In genomic region chr1:43359696-43360095, GRCh38 we compare ENCODE assay signal across 11 cellular contexts. TPM values are rescaled to one million over a fixed set of nuclear protein-coding genes. Genes with fewer than 3 reads are reported as not detected.
A peak's percentile ranks its signal among the peaks of the same experiment; 100 is the strongest.
DNase-seq lines count a peak whose midpoint lies in the region; ATAC-seq and TF ChIP-seq lines count a peak whose summit lies in the region.
"Had no signal": no experiment of that assay in that cellular context is flagged by ENCODE, and none has a peak within 500 bp of the region (broad histone marks: within the 10 kb centered on the region; RNA-seq: fewer than 3 reads in every experiment).

No MANE protein-coding gene starts in this region.

- DNase-seq in activated T-cell treated with anti-CD3 and anti-CD28 coated beads, Interleukin-2, amount 50 U/mL, for 72 hours = no peak
- DNase-seq in activated T-cell treated with anti-CD3 and anti-CD28 coated beads for 4 hours (no peak), SJSA1 (ENCODE audit: low read depth in 1 of 2, low spot score in 2 of 2) (no peak), fibroblast of the aortic adventitia (ENCODE audit: low read depth) (no peak), coronary artery (ENCODE audit: low spot score) (no peak)
- DNase-seq in stimulated activated naive CD8-positive, alpha-beta T cell treated with anti-CD3 and anti-CD28 coated beads, Interleukin-15, amount 100 ng/mL, for 72 hours = no peak
- DNase-seq in stimulated activated naive CD4-positive, alpha-beta T cell (lab: John Stamatoyannopoulos, UW) = no peak
- DNase-seq: SHP77 had no signal

- no peak for ATAC-seq in activated T-cell treated with anti-CD3 and anti-CD28 coated beads, Interleukin-2, amount 50 U/mL, for 72 hours (replicated peaks in 1 of 2)
- no peak for ATAC-seq in stimulated activated naive CD8-positive, alpha-beta T cell treated with anti-CD3 and anti-CD28 coated beads, Interleukin-15, amount 100 ng/mL, for 72 hours
- no peak for ATAC-seq in GM21576 (IDR thresholded peaks at IDR 0.05; ENCODE audit: unreplicated experiment)

- H3K4me1 Mint-ChIP-seq in activated T-cell treated with anti-CD3 and anti-CD28 coated beads, Interleukin-2, amount 50 U/mL, for 72 hours (ENCODE audit: low read depth) = peaks cover 51% of the 10 kb centered on the region
- H3K4me1 Mint-ChIP-seq in stimulated activated naive CD8-positive, alpha-beta T cell treated with anti-CD3 and anti-CD28 coated beads, Interleukin-15, amount 100 ng/mL, for 72 hours = peaks cover 63% of the 10 kb centered on the region

- peak overlapping the region; percentile 83 to 95 for H3K4me3 Mint-ChIP-seq in activated T-cell treated with anti-CD3 and anti-CD28 coated beads, Interleukin-2, amount 50 U/mL, for 72 hours
- peak overlapping the region; percentile 94 to 98 for H3K4me3 Mint-ChIP-seq in stimulated activated naive CD8-positive, alpha-beta T cell treated with anti-CD3 and anti-CD28 coated beads, Interleukin-15, amount 100 ng/mL, for 72 hours

- TF ChIP-seq CTCF in fibroblast of the aortic adventitia (IDR thresholded peaks at IDR 0.05; ENCODE audit: insufficient read depth, low read length) (no peak), coronary artery (IDR thresholded peaks at IDR 0.05) (no peak)

- H3K36me3 ChIP-seq in SJSA1 = peaks cover 62% of the 10 kb centered on the region

- no peaks in the 10 kb centered on the region for H3K9me3 ChIP-seq in SJSA1 (replicated peaks)

- H3K27ac ChIP-seq in SJSA1 (peak overlapping the region; percentile 34; the same call in 1 of the 2 replicates), coronary artery (no peak overlapping the region)

- H3K36me3 Mint-ChIP-seq in activated T-cell treated with anti-CD3 and anti-CD28 coated beads, Interleukin-2, amount 50 U/mL, for 72 hours (ENCODE audit: insufficient read depth in 2 of 2) = peaks cover 21 to 35% of the 10 kb centered on the region in 2 donors

- H3K4me3 ChIP-seq in SJSA1 (peak overlapping the region; percentile 54), fibroblast of the aortic adventitia (ENCODE audit: low read depth, low read length) (peak overlapping the region; percentile 71), coronary artery (no peak overlapping the region)

- peaks cover 49% of the 10 kb centered on the region for H3K4me1 ChIP-seq in SJSA1 (replicated peaks)

- no peaks in the 10 kb centered on the region for H3K27me3 Mint-ChIP-seq in activated T-cell treated with anti-CD3 and anti-CD28 coated beads, Interleukin-2, amount 50 U/mL, for 72 hours (ENCODE audit: low read depth)
- no peaks in the 10 kb centered on the region for H3K27me3 Mint-ChIP-seq in stimulated activated naive CD8-positive, alpha-beta T cell treated with anti-CD3 and anti-CD28 coated beads, Interleukin-15, amount 100 ng/mL, for 72 hours

- no peaks in the 10 kb centered on the region for H3K9me3 Mint-ChIP-seq in activated T-cell treated with anti-CD3 and anti-CD28 coated beads, Interleukin-2, amount 50 U/mL, for 72 hours
- no peaks in the 10 kb centered on the region for H3K9me3 Mint-ChIP-seq in stimulated activated naive CD8-positive, alpha-beta T cell treated with anti-CD3 and anti-CD28 coated beads, Interleukin-15, amount 100 ng/mL, for 72 hours

- peak overlapping the region; percentile 42 for H3K27ac Mint-ChIP-seq in activated T-cell treated with anti-CD3 and anti-CD28 coated beads, Interleukin-2, amount 50 U/mL, for 72 hours
- H3K27ac Mint-ChIP-seq in stimulated activated naive CD8-positive, alpha-beta T cell treated with anti-CD3 and anti-CD28 coated beads, Interleukin-15, amount 100 ng/mL, for 72 hours = peak overlapping the region; percentile 80 to 94

- H3K27me3 ChIP-seq in SJSA1 (replicated peaks) = no peaks in the 10 kb centered on the region
- H3K27me3 ChIP-seq: dorsolateral prefrontal cortex had no signal

RNA-seq across cellular contexts. Expression of gene CDC20, which starts 0.9 kb away (rescaled TPM):
- total RNA-seq in activated T-cell treated with anti-CD3 and anti-CD28 coated beads, Interleukin-2, amount 50 U/mL, for 72 hours = 100 to 1,000 TPM; 108 to 163 TPM
- 194 and 257 TPM in 2 replicates for total RNA-seq in SJSA1 (2014; rRNA removed; shearing (Covaris generic))
- total RNA-seq in fibroblast of the aortic adventitia (ENCODE audit: low replicate concordance) = 0.33 and 23.9 TPM in 2 replicates

RNA-seq across cellular contexts. Expression of gene ELOVL1, which starts 8.1 kb away (rescaled TPM):
- total RNA-seq in activated T-cell treated with anti-CD3 and anti-CD28 coated beads, Interleukin-2, amount 50 U/mL, for 72 hours = 10 to 100 TPM; 58.4 to 75.7 TPM
- 69.5 and 115 TPM in 2 replicates for total RNA-seq in SJSA1 (2014; rRNA removed; shearing (Covaris generic))
- total RNA-seq in fibroblast of the aortic adventitia (ENCODE audit: low replicate concordance) = 18.2 and 78.5 TPM in 2 replicates

RNA-seq across cellular contexts. Expression of gene MPL, which starts 22.1 kb away (rescaled TPM):
- total RNA-seq in activated T-cell treated with anti-CD3 and anti-CD28 coated beads, Interleukin-2, amount 50 U/mL, for 72 hours = not detected
- total RNA-seq in SJSA1 (2014; rRNA removed; shearing (Covaris generic)) = not detected in 2 replicates
- total RNA-seq in fibroblast of the aortic adventitia (ENCODE audit: low replicate concordance) = not detected in 2 replicates
- total RNA-seq: G401 had no signal

RNA-seq across cellular contexts. Expression of gene MED8, which starts 29.9 kb away (rescaled TPM):
- total RNA-seq in activated T-cell treated with anti-CD3 and anti-CD28 coated beads, Interleukin-2, amount 50 U/mL, for 72 hours = 10 to 100 TPM; 64.2 to 71.1 TPM
- 60.7 and 67.8 TPM in 2 replicates for total RNA-seq in SJSA1 (2014; rRNA removed; shearing (Covaris generic))
- 12.8 and 43.1 TPM in 2 replicates for total RNA-seq in fibroblast of the aortic adventitia (ENCODE audit: low replicate concordance)

RNA-seq across cellular contexts. Expression of gene SZT2, which starts 30.0 kb away (rescaled TPM):
- total RNA-seq in activated T-cell treated with anti-CD3 and anti-CD28 coated beads, Interleukin-2, amount 50 U/mL, for 72 hours = 10 to 100 TPM; 51.4 to 51.6 TPM
- total RNA-seq in SJSA1 (2014; rRNA removed; shearing (Covaris generic)) = 15.6 and 19.8 TPM in 2 replicates
- 26.0 and 35.4 TPM in 2 replicates for total RNA-seq in fibroblast of the aortic adventitia (ENCODE audit: low replicate concordance)
